ENCODE assay signal across 19 cellular contexts in the genomic region with DNA sequence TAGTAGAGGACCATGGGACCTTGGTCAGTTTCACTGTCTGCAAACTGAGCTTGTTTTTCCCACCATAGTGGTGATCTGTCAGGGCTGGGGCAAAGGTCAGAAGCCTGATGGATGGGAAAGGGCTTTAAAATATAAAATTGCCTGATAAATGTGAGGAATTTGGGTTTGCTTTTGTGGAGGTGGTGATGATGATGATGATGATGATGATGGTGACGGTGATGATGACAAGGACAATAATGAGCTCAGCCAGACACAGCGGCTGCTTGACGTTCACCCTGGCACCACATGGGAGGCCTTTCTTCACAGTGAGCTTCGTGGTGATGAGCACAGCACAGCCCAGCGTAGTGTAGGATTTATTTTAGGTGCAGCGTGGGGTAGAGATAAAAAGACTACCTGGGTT.
DNase-seq lines count a peak whose midpoint lies in the region; ATAC-seq and TF ChIP-seq lines count a peak whose summit lies in the region.
"Had no signal": no experiment of that assay in that cellular context is flagged by ENCODE, and none has a peak within 500 bp of the region (broad histone marks: within the 10 kb centered on the region; RNA-seq: fewer than 3 reads in every experiment).

No MANE protein-coding gene starts in this region.

- no peaks in the 10 kb centered on the region for H3K27me3 Mint-ChIP-seq in CD4-positive, alpha-beta T cell
- H3K27me3 Mint-ChIP-seq in H9 (ENCODE audit: low read depth) = no peaks in the 10 kb centered on the region; the same call in 1 of the 2 replicates
- H3K27me3 Mint-ChIP-seq in activated naive CD8-positive, alpha-beta T cell treated with anti-CD3 and anti-CD28 coated beads, Interleukin-2, amount 50 U/mL, for 24 hours = no peaks in the 10 kb centered on the region
- no peaks in the 10 kb centered on the region for H3K27me3 Mint-ChIP-seq in natural killer cell treated with Interleukin-12 subunit alpha and Interleukin-12 subunit beta and Interleukin-15 and Interleukin-18, amount 100 ng/mL, for 72 hours

- CTCF ChIA-PET in CD4-positive, alpha-beta T cell (lab: Charles Lee) = interaction anchor here (1.3 kb wide), 1 partner anchor 49 kb away, joined by 3 read pairs; no protein-coding TSS in a partner anchor

- H2BK15ac ChIP-seq in H9 (ENCODE audit: low read depth, low read length) = no peak overlapping the region

- no peak overlapping the region for H2AFZ ChIP-seq in H9 (ENCODE audit: low read length)
- H2AFZ ChIP-seq: GM23248 had no signal

- no peak overlapping the region for H2BK20ac ChIP-seq in H9 (ENCODE audit: low read depth, low read length, poor library complexity, severe bottlenecking)

- no peak overlapping the region for H3K4me3 Mint-ChIP-seq in CD4-positive, alpha-beta T cell
- peak overlapping the region in 1 of 2 experiments; percentile 7; a peak in 1 of 5 replicates for H3K4me3 Mint-ChIP-seq in H9
- H3K4me3 Mint-ChIP-seq in activated naive CD8-positive, alpha-beta T cell treated with anti-CD3 and anti-CD28 coated beads, Interleukin-2, amount 50 U/mL, for 24 hours = no peak overlapping the region
- H3K4me3 Mint-ChIP-seq in natural killer cell treated with Interleukin-12 subunit alpha and Interleukin-12 subunit beta and Interleukin-15 and Interleukin-18, amount 100 ng/mL, for 72 hours = no peak overlapping the region
- H3K4me3 Mint-ChIP-seq: HFFc6 had no signal

- no peaks in the 10 kb centered on the region for H3K23me2 ChIP-seq in H9 (ENCODE audit: insufficient read length, low read depth, low read length, poor library complexity, severe bottlenecking)

- ATAC-seq in CD4-positive, alpha-beta T cell (ENCODE audit: poor library complexity) = no peak
- ATAC-seq in activated naive CD8-positive, alpha-beta T cell treated with anti-CD3 and anti-CD28 coated beads, Interleukin-2, amount 50 U/mL, for 24 hours = no peak
- no peak for ATAC-seq in natural killer cell treated with Interleukin-12 subunit alpha and Interleukin-12 subunit beta and Interleukin-15 and Interleukin-18, amount 100 ng/mL, for 72 hours
- no peak for ATAC-seq in psoas muscle

- no peak overlapping the region for H3K56ac ChIP-seq in H9 (ENCODE audit: insufficient read length, low read depth, low read length)

- no CpG with 5 or more reads among the region's 6 CpGs for WGBS in H9 (ENCODE audit: extremely low coverage, insufficient read length, low lambda C conversion rate)
- WGBS in psoas muscle, 3 donors = 94 to 97% (median 95%) methylated on average over 6 of the region's 6 CpGs

- no peak overlapping the region for H3K4ac ChIP-seq in H9 (ENCODE audit: low read depth, low read length)

- peak overlapping the region; percentile 36; the same call in 1 of the 2 replicates for H3K14ac ChIP-seq in H9 (ENCODE audit: insufficient read depth, low read length)

- no peaks in the 10 kb centered on the region for H3K79me1 ChIP-seq in H9 (ENCODE audit: insufficient read depth, low read depth, low read length, poor library complexity, severe bottlenecking)

- no peaks in the 10 kb centered on the region for H3K36me3 Mint-ChIP-seq in CD4-positive, alpha-beta T cell (ENCODE audit: low read depth)
- no peaks in the 10 kb centered on the region; a peak in 1 of 7 replicates for H3K36me3 Mint-ChIP-seq in H9 (ENCODE audit: insufficient read depth in 1 of 3, low read depth in 3 of 3)
- no peaks in the 10 kb centered on the region for H3K36me3 Mint-ChIP-seq in activated naive CD8-positive, alpha-beta T cell treated with anti-CD3 and anti-CD28 coated beads, Interleukin-2, amount 50 U/mL, for 24 hours (ENCODE audit: low read depth)
- no peaks in the 10 kb centered on the region for H3K36me3 Mint-ChIP-seq in natural killer cell treated with Interleukin-12 subunit alpha and Interleukin-12 subunit beta and Interleukin-15 and Interleukin-18, amount 100 ng/mL, for 72 hours

- no peak overlapping the region for H3K23ac ChIP-seq in H9 (ENCODE audit: insufficient read length, low read depth, low read length)

- no peak overlapping the region for H3K18ac ChIP-seq in H9 (ENCODE audit: insufficient read length, low read depth, low read length)

- no peak overlapping the region for H4K8ac ChIP-seq in H9 (replicated peaks; ENCODE audit: insufficient read length, low read depth, low read length)

- no peak for DNase-seq in CD4-positive, alpha-beta T cell
- no peak for DNase-seq in H9
- no peak for DNase-seq in activated naive CD8-positive, alpha-beta T cell treated with anti-CD3 and anti-CD28 coated beads, Interleukin-2, amount 50 U/mL, for 24 hours
- DNase-seq in natural killer cell treated with Interleukin-12 subunit alpha and Interleukin-12 subunit beta and Interleukin-15 and Interleukin-18, amount 100 ng/mL, for 72 hours (ENCODE audit: low spot score) = no peak
- no peak for DNase-seq in AG08395 (ENCODE audit: low spot score)
- no peak for DNase-seq in DMS53 (lab: John Stamatoyannopoulos, UW)
- DNase-seq in psoas muscle = no peak
- DNase-seq: C1 segment of cervical spinal cord, GF-D8, GM23248, HFFc6, NCI-H146, NCI-H2081 treated with DMSO at 0.1 percent for 48 hours, NCI-H345, NCI-H69, SJCRH30 had no signal

- peak overlapping the region; percentile 74 for H3K27ac Mint-ChIP-seq in CD4-positive, alpha-beta T cell
- 0 out of 7 replicates have a peak overlapping the region, but pooled peaks of 1 of the 3 experiments have one; percentile 17 for H3K27ac Mint-ChIP-seq in H9
- peak overlapping the region; percentile 5 for H3K27ac Mint-ChIP-seq in activated naive CD8-positive, alpha-beta T cell treated with anti-CD3 and anti-CD28 coated beads, Interleukin-2, amount 50 U/mL, for 24 hours
- H3K27ac Mint-ChIP-seq in natural killer cell treated with Interleukin-12 subunit alpha and Interleukin-12 subunit beta and Interleukin-15 and Interleukin-18, amount 100 ng/mL, for 72 hours = peak overlapping the region; percentile 8 to 77
- H3K27ac Mint-ChIP-seq: HFFc6 had no signal

- H2BK120ac ChIP-seq in H9 (ENCODE audit: low read depth, low read length, poor library complexity, severe bottlenecking) = no peak overlapping the region

- no peak overlapping the region for H2BK12ac ChIP-seq in H9 (ENCODE audit: insufficient read length, low read depth, low read length)

- H3K9me3 ChIP-seq in CD4-positive, alpha-beta T cell (ENCODE audit: control insufficient read depth, low read length) = no peaks in the 10 kb centered on the region
- H3K9me3 ChIP-seq in H9 (ENCODE audit: control insufficient read depth, low read depth, low read length) (no peaks in the 10 kb centered on the region), psoas muscle (no peaks in the 10 kb centered on the region)
- H3K9me3 ChIP-seq: SJCRH30 had no signal

- no peak overlapping the region for H4K91ac ChIP-seq in H9 (ENCODE audit: insufficient read length, low read depth, low read length)

- H3K36me3 ChIP-seq in psoas muscle (ENCODE audit: insufficient read depth in 1 of 2, low read depth in 1 of 2) = no peaks in the 10 kb centered on the region
- H3K36me3 ChIP-seq: SJCRH30 had no signal

- no peak overlapping the region for H3K4me3 ChIP-seq in psoas muscle
- H3K4me3 ChIP-seq: GM23248, K562, SJCRH30 had no signal

- peaks cover 54% of the 10 kb centered on the region for H3K4me1 Mint-ChIP-seq in CD4-positive, alpha-beta T cell (ENCODE audit: low read depth)
- peaks cover 40 to 59% of the 10 kb centered on the region in 2 experiments for H3K4me1 Mint-ChIP-seq in H9
- H3K4me1 Mint-ChIP-seq in activated naive CD8-positive, alpha-beta T cell treated with anti-CD3 and anti-CD28 coated beads, Interleukin-2, amount 50 U/mL, for 24 hours = peaks cover 21% of the 10 kb centered on the region
- H3K4me1 Mint-ChIP-seq in natural killer cell treated with Interleukin-12 subunit alpha and Interleukin-12 subunit beta and Interleukin-15 and Interleukin-18, amount 100 ng/mL, for 72 hours (ENCODE audit: low read depth in 2 of 2) = peaks cover 26 to 57% of the 10 kb centered on the region in 2 donors

- H3K9me3 Mint-ChIP-seq in CD4-positive, alpha-beta T cell = no peaks in the 10 kb centered on the region
- no peaks in the 10 kb centered on the region for H3K9me3 Mint-ChIP-seq in H9
- H3K9me3 Mint-ChIP-seq in activated naive CD8-positive, alpha-beta T cell treated with anti-CD3 and anti-CD28 coated beads, Interleukin-2, amount 50 U/mL, for 24 hours = no peaks in the 10 kb centered on the region
- no peaks in the 10 kb centered on the region for H3K9me3 Mint-ChIP-seq in natural killer cell treated with Interleukin-12 subunit alpha and Interleukin-12 subunit beta and Interleukin-15 and Interleukin-18, amount 100 ng/mL, for 72 hours
- H3K9me3 Mint-ChIP-seq: HFFc6 had no signal

- no peak overlapping the region for H2AK5ac ChIP-seq in H9 (ENCODE audit: insufficient read length, low read length)

- intact Hi-C loops in CD4-positive, alpha-beta T cell (cut with DNase I, micrococcal nuclease) = loop anchor here in 1 of 2 experiments (5.0 kb wide), 1 partner anchor 257 kb away; a partner anchor contains a TSS
- intact Hi-C loops in psoas muscle (cut with DNase I) = no loop called here

- no peak overlapping the region for H4K5ac ChIP-seq in H9 (ENCODE audit: insufficient read length, low read depth, low read length)

- H3K27me3 ChIP-seq in CD4-positive, alpha-beta T cell (ENCODE audit: control insufficient read depth, insufficient read depth, low read length) = no peaks in the 10 kb centered on the region
- H3K27me3 ChIP-seq in H9 (ENCODE audit: insufficient read depth, low read length) (no peaks in the 10 kb centered on the region), psoas muscle (ENCODE audit: insufficient read depth in 3 of 3, low read length in 2 of 3) (no peaks in the 10 kb centered on the region)
- H3K27me3 ChIP-seq: SJCRH30 had no signal

- TF ChIP-seq CTCF in CD4-positive, alpha-beta T cell (IDR thresholded peaks at IDR 0.05) = no peak
- TF ChIP-seq CTCF in H9 (conservative IDR thresholded peaks at IDR 0.05) (no peak), psoas muscle (IDR thresholded peaks at IDR 0.05) (no peak)

- peaks cover 7% of the 10 kb centered on the region; the same call in 1 of the 2 replicates for H3K4me1 ChIP-seq in H9 (ENCODE audit: insufficient read depth, low read length)
- H3K4me1 ChIP-seq in psoas muscle = no peaks in the 10 kb centered on the region
- H3K4me1 ChIP-seq: SJCRH30 had no signal

- POLR2A ChIA-PET in CD4-positive, alpha-beta T cell (lab: Charles Lee) = no interaction called here

- no peaks in the 10 kb centered on the region for H3K79me2 ChIP-seq in H9 (ENCODE audit: insufficient read depth, low read length)

- no peak overlapping the region for H2BK5ac ChIP-seq in H9 (ENCODE audit: insufficient read length, low read length)

- no peaks in the 10 kb centered on the region for H4K20me1 ChIP-seq in H9 (ENCODE audit: control insufficient read depth, insufficient read depth, insufficient read length)

- H3K27ac ChIP-seq in CD4-positive, alpha-beta T cell (ENCODE audit: low read depth, low read length) = no peak overlapping the region
- H3K27ac ChIP-seq in H9 (ENCODE audit: insufficient read length, low read depth, low read length) (no peak overlapping the region), psoas muscle (no peak overlapping the region)
- H3K27ac ChIP-seq: GM23248, HL-60, RWPE1, SJCRH30 had no signal

- no peak overlapping the region for H3K9ac ChIP-seq in H9 (ENCODE audit: extremely low read depth, insufficient read length, low read length)
- H3K9ac ChIP-seq: GM23248 had no signal

- no peak overlapping the region for H3K4me2 ChIP-seq in H9 (ENCODE audit: insufficient read depth, insufficient read length, low read length)

- no peak overlapping the region for H3T11ph ChIP-seq in H9 (ENCODE audit: low read length)
